Comparison of ENCODE assay signal across 1 cellular context in genomic region chr16:73226675-73227074, GRCh38.
TF ChIP-seq lines count a peak whose summit lies in the region.

No MANE protein-coding gene starts in this region.

TF ChIP-seq in GM23338, 12 proteins besides CTCF, POLR2A, EP300 and RAD21 (continued from another document):
- TF ChIP-seq REST (IDR thresholded peaks at IDR 0.05; ENCODE audit: unreplicated experiment) (no peak), POLR2AphosphoS5 (IDR thresholded peaks at IDR 0.05; ENCODE audit: low read depth) (no peak), CREB1 (CRISPR knock-in tag; IDR thresholded peaks at IDR 0.05; ENCODE audit: low read depth) (no peak), ZNF114 (CRISPR knock-in tag; IDR thresholded peaks at IDR 0.05) (no peak), STAT1 (IDR thresholded peaks at IDR 0.05; ENCODE audit: unreplicated experiment) (no peak)
- TF ChIP-seq, protein P1, sequence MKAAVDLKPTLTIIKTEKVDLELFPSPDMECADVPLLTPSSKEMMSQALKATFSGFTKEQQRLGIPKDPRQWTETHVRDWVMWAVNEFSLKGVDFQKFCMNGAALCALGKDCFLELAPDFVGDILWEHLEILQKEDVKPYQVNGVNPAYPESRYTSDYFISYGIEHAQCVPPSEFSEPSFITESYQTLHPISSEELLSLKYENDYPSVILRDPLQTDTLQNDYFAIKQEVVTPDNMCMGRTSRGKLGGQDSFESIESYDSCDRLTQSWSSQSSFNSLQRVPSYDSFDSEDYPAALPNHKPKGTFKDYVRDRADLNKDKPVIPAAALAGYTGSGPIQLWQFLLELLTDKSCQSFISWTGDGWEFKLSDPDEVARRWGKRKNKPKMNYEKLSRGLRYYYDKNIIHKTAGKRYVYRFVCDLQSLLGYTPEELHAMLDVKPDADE (IDR thresholded peaks at IDR 0.05) = no peak
TF ChIP-seq in GM23338: peak in this region for 0.
